1 cellular context compared by ENCODE assay signal in the genomic region with DNA sequence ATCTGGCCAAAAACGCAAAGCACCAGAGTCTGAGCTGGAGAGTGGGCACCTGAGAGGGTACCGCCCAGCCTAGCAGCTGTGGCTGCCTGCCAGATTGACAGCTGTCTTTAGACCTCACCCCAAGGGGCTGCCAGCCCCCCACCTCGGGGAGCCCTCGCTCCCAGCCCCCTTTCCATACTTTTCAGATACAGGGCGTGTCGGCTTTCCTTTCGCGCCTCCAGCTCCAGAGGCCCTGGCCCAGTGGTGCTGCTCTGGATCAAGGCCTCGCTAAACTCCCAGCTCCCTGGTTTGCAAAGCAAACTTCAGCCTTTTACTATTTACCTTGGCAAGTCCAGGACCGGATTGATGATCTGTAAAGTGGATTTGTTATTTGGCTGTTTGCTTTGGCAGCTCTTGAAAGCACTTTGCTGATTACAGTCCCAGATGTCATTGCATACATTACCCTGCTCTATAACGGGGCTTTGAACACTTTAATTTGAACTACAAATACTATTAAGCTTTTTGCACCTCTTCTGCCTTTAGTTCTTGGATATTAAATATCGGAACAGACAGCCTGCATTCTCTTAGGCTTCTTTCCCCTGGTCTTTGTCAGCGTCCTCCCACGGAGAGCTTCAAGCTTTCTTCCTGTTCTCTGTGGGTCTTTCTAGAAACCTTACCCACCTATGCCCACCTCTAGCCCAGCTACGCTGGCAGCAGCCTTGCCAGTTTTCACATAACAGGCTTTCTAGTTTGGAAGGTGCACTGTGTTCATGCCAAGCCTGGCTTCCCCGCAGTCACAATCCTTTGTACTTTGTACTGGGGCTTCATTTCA.
TF ChIP-seq lines count a peak whose summit lies in the region.

No MANE protein-coding gene starts in this region.

TF ChIP-seq in HepG2, 621 proteins besides CTCF, POLR2A, EP300 and RAD21 (continued from another document and continues in another):
- TF ChIP-seq ATF1 (CRISPR knock-in tag; IDR thresholded peaks at IDR 0.05) (peak; percentile 38; the same call in 1 of the 2 replicates), ATRX (CRISPR knock-in tag; IDR thresholded peaks at IDR 0.05; ENCODE audit: borderline replicate concordance) (no peak), NFATC3 (CRISPR knock-in tag; IDR thresholded peaks at IDR 0.05) (peak; percentile 75), EED (CRISPR knock-in tag; IDR thresholded peaks at IDR 0.05) (no peak; the same call in 1 of the 2 replicates), ZNF10 (CRISPR knock-in tag; IDR thresholded peaks at IDR 0.05; ENCODE audit: borderline replicate concordance, low read depth) (no peak), SMAD3 (CRISPR knock-in tag; IDR thresholded peaks at IDR 0.05) (peak; percentile 92), PTBP1 (IDR thresholded peaks at IDR 0.05; ENCODE audit: low read depth, low read length, poor library complexity, severe bottlenecking) (no peak), ZNF878 (CRISPR knock-in tag; IDR thresholded peaks at IDR 0.05) (peak; percentile 72; the same call in 1 of the 2 replicates), KDM6A (CRISPR knock-in tag; IDR thresholded peaks at IDR 0.05; ENCODE audit: low read depth) (peak; percentile 86; the same call in 1 of the 2 replicates), ZNF574 (CRISPR knock-in tag; IDR thresholded peaks at IDR 0.05) (peak; percentile 74), TGIF2 (CRISPR knock-in tag; IDR thresholded peaks at IDR 0.05) (peak; percentile 62; the same call in 1 of the 2 replicates), ZEB1 (IDR thresholded peaks at IDR 0.05; ENCODE audit: insufficient replicate concordance, low read depth) (peak; percentile 87), DNMT3B (CRISPR knock-in tag; conservative IDR thresholded peaks at IDR 0.05) (peak; percentile 87), ZNF629 (CRISPR knock-in tag; conservative IDR thresholded peaks at IDR 0.05) (peak; percentile 83), ISL2 (CRISPR knock-in tag; IDR thresholded peaks at IDR 0.05) (peak; percentile 100), SNRNP70 (IDR thresholded peaks at IDR 0.05; ENCODE audit: low read depth, low read length) (no peak), ZNF737 (CRISPR knock-in tag; IDR thresholded peaks at IDR 0.05; ENCODE audit: borderline replicate concordance) (no peak), PHF20 (CRISPR knock-in tag; IDR thresholded peaks at IDR 0.05) (no peak), SMAD9 (CRISPR knock-in tag; IDR thresholded peaks at IDR 0.05) (0 out of 2 replicates have a peak, but pooled peaks have one; percentile 49), GABPB1 (CRISPR knock-in tag; IDR thresholded peaks at IDR 0.05) (peak; percentile 30), KAT7 (CRISPR knock-in tag; IDR thresholded peaks at IDR 0.05; ENCODE audit: borderline replicate concordance) (no peak), DDIT3 (CRISPR knock-in tag; IDR thresholded peaks at IDR 0.05) (no peak), MLLT10 (CRISPR knock-in tag; IDR thresholded peaks at IDR 0.05) (no peak), CREB3 (CRISPR knock-in tag; IDR thresholded peaks at IDR 0.05) (0 out of 2 replicates have a peak, but pooled peaks have one; percentile 6), PHF21A (CRISPR knock-in tag; IDR thresholded peaks at IDR 0.05) (peak; percentile 87), ZSCAN22 (CRISPR knock-in tag; IDR thresholded peaks at IDR 0.05) (peak; percentile 79; the same call in 1 of the 2 replicates), ZNF44 (CRISPR knock-in tag; IDR thresholded peaks at IDR 0.05) (0 out of 2 replicates have a peak, but pooled peaks have one; percentile 50), ZNF607 (CRISPR knock-in tag; IDR thresholded peaks at IDR 0.05; ENCODE audit: borderline replicate concordance) (peak; percentile 55; the same call in 1 of the 2 replicates), KMT2A (CRISPR knock-in tag; IDR thresholded peaks at IDR 0.05) (peak; percentile 81), TEAD3 (CRISPR knock-in tag; optimal IDR thresholded peaks at IDR 0.05; ENCODE audit: borderline replicate concordance) (peak; percentile 84), HCFC1 (IDR thresholded peaks at IDR 0.05; ENCODE audit: low read depth, low read length) (no peak), ZNF841 (CRISPR knock-in tag; IDR thresholded peaks at IDR 0.05; ENCODE audit: borderline replicate concordance) (no peak), NFIC (IDR thresholded peaks at IDR 0.05; ENCODE audit: low read length) (peak; percentile 100), ZNF703 (CRISPR knock-in tag; IDR thresholded peaks at IDR 0.05; ENCODE audit: borderline replicate concordance) (peak; percentile 98), ZNF674 (CRISPR knock-in tag; IDR thresholded peaks at IDR 0.05; ENCODE audit: low read depth) (no peak), SRY (CRISPR knock-in tag; IDR thresholded peaks at IDR 0.05) (no peak), SOX13 (IDR thresholded peaks at IDR 0.05) (peak; percentile 91), SOX13 (CRISPR knock-in tag; conservative IDR thresholded peaks at IDR 0.05 in 1 of 2, IDR thresholded peaks at IDR 0.05 in 1 of 2) (peak in 1 of 2 experiments; percentile 92; a peak in 2 of 4 replicates), FOXK1 (CRISPR knock-in tag; IDR thresholded peaks at IDR 0.05; ENCODE audit: borderline replicate concordance, low read depth) (peak; percentile 87; the same call in 1 of the 2 replicates), PRDM15 (CRISPR knock-in tag; IDR thresholded peaks at IDR 0.05) (peak; percentile 94), SP5 (CRISPR knock-in tag; IDR thresholded peaks at IDR 0.05; ENCODE audit: borderline replicate concordance, low read depth) (peak; percentile 80; the same call in 1 of the 2 replicates), MTF2 (CRISPR knock-in tag; IDR thresholded peaks at IDR 0.05; ENCODE audit: borderline replicate concordance) (no peak), CBX5 (CRISPR knock-in tag; IDR thresholded peaks at IDR 0.05; ENCODE audit: borderline replicate concordance) (peak; percentile 19; the same call in 1 of the 2 replicates)
- TF ChIP-seq, protein P1, sequence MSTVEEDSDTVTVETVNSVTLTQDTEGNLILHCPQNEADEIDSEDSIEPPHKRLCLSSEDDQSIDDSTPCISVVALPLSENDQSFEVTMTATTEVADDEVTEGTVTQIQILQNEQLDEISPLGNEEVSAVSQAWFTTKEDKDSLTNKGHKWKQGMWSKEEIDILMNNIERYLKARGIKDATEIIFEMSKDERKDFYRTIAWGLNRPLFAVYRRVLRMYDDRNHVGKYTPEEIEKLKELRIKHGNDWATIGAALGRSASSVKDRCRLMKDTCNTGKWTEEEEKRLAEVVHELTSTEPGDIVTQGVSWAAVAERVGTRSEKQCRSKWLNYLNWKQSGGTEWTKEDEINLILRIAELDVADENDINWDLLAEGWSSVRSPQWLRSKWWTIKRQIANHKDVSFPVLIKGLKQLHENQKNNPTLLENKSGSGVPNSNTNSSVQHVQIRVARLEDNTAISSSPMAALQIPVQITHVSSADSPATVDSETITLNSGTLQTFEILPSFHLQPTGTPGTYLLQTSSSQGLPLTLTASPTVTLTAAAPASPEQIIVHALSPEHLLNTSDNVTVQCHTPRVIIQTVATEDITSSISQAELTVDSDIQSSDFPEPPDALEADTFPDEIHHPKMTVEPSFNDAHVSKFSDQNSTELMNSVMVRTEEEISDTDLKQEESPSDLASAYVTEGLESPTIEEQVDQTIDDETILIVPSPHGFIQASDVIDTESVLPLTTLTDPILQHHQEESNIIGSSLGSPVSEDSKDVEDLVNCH (CRISPR knock-in tag; IDR thresholded peaks at IDR 0.05) = peak; percentile 91
- TF ChIP-seq, protein P2, sequence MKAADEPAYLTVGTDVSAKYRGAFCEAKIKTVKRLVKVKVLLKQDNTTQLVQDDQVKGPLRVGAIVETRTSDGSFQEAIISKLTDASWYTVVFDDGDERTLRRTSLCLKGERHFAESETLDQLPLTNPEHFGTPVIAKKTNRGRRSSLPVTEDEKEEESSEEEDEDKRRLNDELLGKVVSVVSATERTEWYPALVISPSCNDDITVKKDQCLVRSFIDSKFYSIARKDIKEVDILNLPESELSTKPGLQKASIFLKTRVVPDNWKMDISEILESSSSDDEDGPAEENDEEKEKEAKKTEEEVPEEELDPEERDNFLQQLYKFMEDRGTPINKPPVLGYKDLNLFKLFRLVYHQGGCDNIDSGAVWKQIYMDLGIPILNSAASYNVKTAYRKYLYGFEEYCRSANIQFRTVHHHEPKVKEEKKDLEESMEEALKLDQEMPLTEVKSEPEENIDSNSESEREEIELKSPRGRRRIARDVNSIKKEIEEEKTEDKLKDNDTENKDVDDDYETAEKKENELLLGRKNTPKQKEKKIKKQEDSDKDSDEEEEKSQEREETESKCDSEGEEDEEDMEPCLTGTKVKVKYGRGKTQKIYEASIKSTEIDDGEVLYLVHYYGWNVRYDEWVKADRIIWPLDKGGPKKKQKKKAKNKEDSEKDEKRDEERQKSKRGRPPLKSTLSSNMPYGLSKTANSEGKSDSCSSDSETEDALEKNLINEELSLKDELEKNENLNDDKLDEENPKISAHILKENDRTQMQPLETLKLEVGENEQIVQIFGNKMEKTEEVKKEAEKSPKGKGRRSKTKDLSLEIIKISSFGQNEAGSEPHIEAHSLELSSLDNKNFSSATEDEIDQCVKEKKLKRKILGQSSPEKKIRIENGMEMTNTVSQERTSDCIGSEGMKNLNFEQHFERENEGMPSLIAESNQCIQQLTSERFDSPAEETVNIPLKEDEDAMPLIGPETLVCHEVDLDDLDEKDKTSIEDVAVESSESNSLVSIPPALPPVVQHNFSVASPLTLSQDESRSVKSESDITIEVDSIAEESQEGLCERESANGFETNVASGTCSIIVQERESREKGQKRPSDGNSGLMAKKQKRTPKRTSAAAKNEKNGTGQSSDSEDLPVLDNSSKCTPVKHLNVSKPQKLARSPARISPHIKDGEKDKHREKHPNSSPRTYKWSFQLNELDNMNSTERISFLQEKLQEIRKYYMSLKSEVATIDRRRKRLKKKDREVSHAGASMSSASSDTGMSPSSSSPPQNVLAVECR (CRISPR knock-in tag; IDR thresholded peaks at IDR 0.05; ENCODE audit: borderline replicate concordance) = peak; percentile 21; the same call in 1 of the 2 replicates
- TF ChIP-seq, protein P3, sequence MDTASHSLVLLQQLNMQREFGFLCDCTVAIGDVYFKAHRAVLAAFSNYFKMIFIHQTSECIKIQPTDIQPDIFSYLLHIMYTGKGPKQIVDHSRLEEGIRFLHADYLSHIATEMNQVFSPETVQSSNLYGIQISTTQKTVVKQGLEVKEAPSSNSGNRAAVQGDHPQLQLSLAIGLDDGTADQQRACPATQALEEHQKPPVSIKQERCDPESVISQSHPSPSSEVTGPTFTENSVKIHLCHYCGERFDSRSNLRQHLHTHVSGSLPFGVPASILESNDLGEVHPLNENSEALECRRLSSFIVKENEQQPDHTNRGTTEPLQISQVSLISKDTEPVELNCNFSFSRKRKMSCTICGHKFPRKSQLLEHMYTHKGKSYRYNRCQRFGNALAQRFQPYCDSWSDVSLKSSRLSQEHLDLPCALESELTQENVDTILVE (CRISPR knock-in tag; IDR thresholded peaks at IDR 0.05) = peak; percentile 87; the same call in 1 of the 2 replicates
